Comparison of ENCODE assay signal across 26 cellular contexts in genomic region chr9:85505612-85506011, GRCh38.
"Had no signal": no experiment of that assay in that cellular context is flagged by ENCODE, and none has a peak within 500 bp of the region (broad histone marks: within the 10 kb centered on the region; RNA-seq: fewer than 3 reads in every experiment).

No MANE protein-coding gene starts in this region.

- H3K27ac Mint-ChIP-seq: dendritic cell treated with granulocyte-macrophage colony-stimulating factor and Interleukin-4, amounts not matched to agents 40 ng/mL and 50 ng/mL, for 4 days; effector memory CD8-positive, alpha-beta T cell; endodermal cell had no signal

- DNase-seq: colonic mucosa; cortex of kidney; effector CD8-positive, alpha-beta T cell; effector memory CD8-positive, alpha-beta T cell; endodermal cell; erythroblast; esophagus squamous epithelium; foreskin fibroblast; foreskin melanocyte; gastrocnemius medialis; glutamatergic neuron; head of caudate nucleus; heart right ventricle; hippocampal formation; left cardiac atrium; left lung; left ventricle myocardium superior; lower lobe of right lung; mesenchymal stem cell; midbrain had no signal

- H3K9me3 ChIP-seq: colonic mucosa, esophagus squamous epithelium, gastrocnemius medialis, heart right ventricle, left lung, lower lobe of right lung had no signal

- H3K4me3 Mint-ChIP-seq: dendritic cell treated with granulocyte-macrophage colony-stimulating factor and Interleukin-4, amounts not matched to agents 40 ng/mL and 50 ng/mL, for 4 days; effector memory CD8-positive, alpha-beta T cell; endodermal cell had no signal

- FAIRE-seq: endometrium, islet of Langerhans, keratinocyte had no signal

- H3K27me3 ChIP-seq: colonic mucosa, gastrocnemius medialis, heart right ventricle, left lung had no signal

- ATAC-seq: effector memory CD8-positive, alpha-beta T cell; esophagus mucosa; gastrocnemius medialis; heart right ventricle; left cardiac atrium; left lung; left ventricle myocardium superior; lower lobe of right lung had no signal

- H3K36me3 ChIP-seq: colonic mucosa, esophagus squamous epithelium, gastrocnemius medialis, heart right ventricle, left lung, lower lobe of right lung had no signal

- H3K27ac ChIP-seq: colonic mucosa, epithelial cell of prostate, esophagus squamous epithelium, gastrocnemius medialis, heart right ventricle, left lung, lower lobe of right lung had no signal

- H3K4me3 ChIP-seq: colonic mucosa, esophagus squamous epithelium, gastrocnemius medialis, heart right ventricle, left lung, lower lobe of right lung had no signal

- H3K9me3 Mint-ChIP-seq: effector memory CD8-positive, alpha-beta T cell; endodermal cell had no signal

- H3K4me1 ChIP-seq: colonic mucosa, esophagus squamous epithelium, gastrocnemius medialis, heart right ventricle, left lung, lower lobe of right lung had no signal
